ENCODE assay signal across 19 cellular contexts in the genomic region with DNA sequence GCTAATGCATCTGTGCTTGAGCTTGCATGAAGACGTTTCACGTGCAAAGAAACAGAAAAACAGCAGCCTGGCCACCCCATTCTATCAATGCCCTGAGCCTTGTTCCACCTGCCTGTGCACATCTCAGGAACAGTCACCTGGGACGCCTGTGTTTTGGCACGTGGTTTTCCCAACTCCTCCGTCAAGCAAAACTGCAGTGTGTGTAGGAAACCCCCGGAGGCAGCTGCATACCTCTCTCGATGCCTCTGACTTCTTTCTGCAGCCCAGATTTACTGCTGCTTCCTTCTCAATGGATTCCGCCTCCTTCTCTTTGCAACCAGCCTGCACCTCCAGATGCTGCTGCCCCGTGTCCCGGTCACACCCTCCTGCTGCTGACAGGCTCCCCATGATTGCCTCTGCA.
"Had no signal": no experiment of that assay in that cellular context is flagged by ENCODE, and none has a peak within 500 bp of the region (broad histone marks: within the 10 kb centered on the region; RNA-seq: fewer than 3 reads in every experiment).

No MANE protein-coding gene starts in this region.

- H3K27me3 ChIP-seq: ovary, thyroid gland, upper lobe of left lung had no signal

- H3K9me3 ChIP-seq: ovary, suprapubic skin, thyroid gland, upper lobe of left lung, uterus had no signal

- H3K36me3 ChIP-seq: heart left ventricle, ovary, suprapubic skin, thyroid gland, upper lobe of left lung, uterus had no signal

- H3K27ac Mint-ChIP-seq: dendritic cell treated with granulocyte-macrophage colony-stimulating factor and Interleukin-4, amounts not matched to agents 40 ng/mL and 50 ng/mL, for 4 days; effector memory CD8-positive, alpha-beta T cell; naive thymus-derived CD4-positive, alpha-beta T cell; progenitor cell of endocrine pancreas had no signal

- H3K36me3 Mint-ChIP-seq: naive thymus-derived CD4-positive, alpha-beta T cell had no signal

- DNase-seq: effector memory CD8-positive, alpha-beta T cell; foreskin keratinocyte; heart left ventricle; hippocampal formation; left colon; naive thymus-derived CD4-positive, alpha-beta T cell; nucleus accumbens; ovary; right cardiac atrium; small intestine; stimulated activated CD4-positive, alpha-beta T cell treated with anti-CD3 and anti-CD28 coated beads, Interleukin-12 subunit alpha, Interleukin-12 subunit beta, amount 100 ng/mL, for 4 hours; stimulated activated naive CD4-positive, alpha-beta T cell treated with Interleukin-2 at 50 U/mL for 16 hours; thyroid gland; upper lobe of left lung; uterus had no signal

- H3K27ac ChIP-seq: foreskin keratinocyte, heart left ventricle, ovary, suprapubic skin, thyroid gland, upper lobe of left lung, uterus had no signal

- H3K4me3 ChIP-seq: heart left ventricle, ovary, suprapubic skin, thyroid gland, upper lobe of left lung, uterus had no signal

- H3K4me1 ChIP-seq: foreskin keratinocyte, thyroid gland, uterus had no signal

- H3K4me3 Mint-ChIP-seq: dendritic cell treated with granulocyte-macrophage colony-stimulating factor and Interleukin-4, amounts not matched to agents 40 ng/mL and 50 ng/mL, for 4 days; effector memory CD8-positive, alpha-beta T cell; naive thymus-derived CD4-positive, alpha-beta T cell; neural crest cell had no signal
